ENCODE assay signal across 36 cellular contexts in genomic region chr4:151103758-151104157, GRCh38. TPM values are rescaled to one million over a fixed set of nuclear protein-coding genes. Genes with fewer than 3 reads are reported as not detected.
A peak's percentile ranks its signal among the peaks of the same experiment; 100 is the strongest.
DNase-seq lines count a peak whose midpoint lies in the region; ATAC-seq, FAIRE-seq and TF ChIP-seq lines count a peak whose summit lies in the region.
"Had no signal": no experiment of that assay in that cellular context is flagged by ENCODE, and none has a peak within 500 bp of the region (broad histone marks: within the 10 kb centered on the region; RNA-seq: fewer than 3 reads in every experiment).

No MANE protein-coding gene starts in this region.

- H3K79me1 ChIP-seq in H1 (ENCODE audit: low read depth, low read length), result no peaks in the 10 kb centered on the region

- H3F3A ChIP-seq in PC-9 (ENCODE audit: insufficient read depth, low read depth), result peaks cover 77% of the 10 kb centered on the region

- H3K79me2 ChIP-seq in PC-9 (ENCODE audit: low read depth) (peaks cover 44% of the 10 kb centered on the region), H1 (ENCODE audit: control insufficient read depth in 1 of 2, insufficient read depth in 2 of 2, low read length in 2 of 2) (peaks cover 15 to 36% of the 10 kb centered on the region in 2 experiments)

- peaks cover 6% of the 10 kb centered on the region for H3K23me2 ChIP-seq in H1 (ENCODE audit: low read depth, low read length)

- H3K27ac ChIP-seq in CD4-positive, alpha-beta memory T cell (ENCODE audit: low read depth, low read length), result peak overlapping the region; percentile 9
- H3K27ac ChIP-seq in PC-9 (0 out of 2 replicates have a peak overlapping the region, but pooled peaks have one; percentile 19), H1 (ENCODE audit: low read depth, low read length) (no peak overlapping the region)
- H3K27ac ChIP-seq: KMS-11, lower lobe of right lung, neural progenitor cell, parathyroid adenoma, right atrium auricular region, spleen, suprapubic skin, upper lobe of right lung had no signal

- no peak for FAIRE-seq in H1 (lab: Jason Lieb, UNC)
- FAIRE-seq: G401.6, GM19239, HTR-8/SVneo had no signal

- DNase-seq in activated T-cell treated with anti-CD3 and anti-CD28 coated beads, Interleukin-2, amount 50 U/mL, for 24 hours, result no peak
- no peak for DNase-seq in activated T-cell treated with anti-CD3 and anti-CD28 coated beads for 4 hours
- DNase-seq in CD4-positive, alpha-beta memory T cell, result no peak
- no peak for DNase-seq in PC-9
- no peak for DNase-seq in H1 (ENCODE audit: low read depth in 1 of 2, low spot score in 2 of 2)
- DNase-seq in NCI-H526 (lab: John Stamatoyannopoulos, UW), result no peak
- DNase-seq in stimulated activated CD4-positive, alpha-beta T cell treated with anti-CD3 and anti-CD28 coated beads, Interleukin-1b, Interleukin-23, amount 100 ng/mL, for 48 hours, result no peak
- DNase-seq: activated CD4-positive, alpha-beta T cell treated with anti-CD3 and anti-CD28 coated beads, Interleukin-2, amount 50 U/mL, for 1 hour; activated naive CD8-positive, alpha-beta T cell treated with anti-CD3 and anti-CD28 coated beads, Interleukin-2, amount 10 ng/mL, durations not matched to agents 7 days and 5 days; central memory CD4-positive, alpha-beta T cell; DMS53; foreskin fibroblast; HCEC 1CT; head of caudate nucleus; kidney glomerular epithelial cell; lower lobe of right lung; NCI-H1436; NCI-H446 treated with DMSO at 0.1 percent for 48 hours; OCI-M1; spleen; stimulated activated CD4-positive, alpha-beta T cell treated with anti-CD3 and anti-CD28 coated beads, Interleukin-2, amount 100 ng/mL, for 48 hours; upper lobe of right lung had no signal

- H3K27me3 Mint-ChIP-seq in activated T-cell treated with anti-CD3 and anti-CD28 coated beads, Interleukin-2, amount 50 U/mL, for 24 hours, result no peaks in the 10 kb centered on the region
- H3K27me3 Mint-ChIP-seq in CD4-positive, alpha-beta memory T cell, result no peaks in the 10 kb centered on the region
- H3K27me3 Mint-ChIP-seq: activated naive CD8-positive, alpha-beta T cell treated with anti-CD3 and anti-CD28 coated beads, Interleukin-2, amount 10 ng/mL, durations not matched to agents 7 days and 5 days; B cell; dendritic cell treated with granulocyte-macrophage colony-stimulating factor and Interleukin-4, amounts not matched to agents 40 ng/mL and 50 ng/mL, for 4 days had no signal

- no peak overlapping the region for H2BK120ac ChIP-seq in H1 (replicated peaks; ENCODE audit: low read depth, low read length)

- intact Hi-C loops in CD4-positive, alpha-beta memory T cell (cut with micrococcal nuclease), result no loop called here
- intact Hi-C loops in PC-9 (cut with micrococcal nuclease; ENCODE audit: unreplicated experiment), result no loop called here

- H3K9ac ChIP-seq in H1 (replicated peaks in 1 of 4; ENCODE audit: extremely low read depth in 1 of 4, low read depth in 3 of 4, low read length in 3 of 4), result no peak overlapping the region
- H3K9ac ChIP-seq: KMS-11, neural progenitor cell, parathyroid adenoma had no signal

- H2AK5ac ChIP-seq in H1 (ENCODE audit: low read depth, low read length), result no peak overlapping the region

- H3K4me2 ChIP-seq in PC-9 (no peak overlapping the region), H1 (ENCODE audit: insufficient read depth in 1 of 2, low read depth in 2 of 2, low read length in 2 of 2) (no peak overlapping the region)
- H3K4me2 ChIP-seq: KMS-11, neural progenitor cell had no signal

- no peak for TF ChIP-seq EP300 in H1 (IDR thresholded peaks at IDR 0.05; ENCODE audit: borderline replicate concordance in 1 of 2, low read depth in 2 of 2, low read length in 2 of 2)

- H3K4ac ChIP-seq in H1 (replicated peaks; ENCODE audit: insufficient read length, low read depth, low read length), result no peak overlapping the region

- WGBS in H1 (ENCODE audit: extremely low coverage in 1 of 2, insufficient coverage in 1 of 2, insufficient read length in 1 of 2, insufficient replicate concordance in 2 of 2, low coverage in 1 of 2, low lambda C conversion rate in 2 of 2, missing lambda C conversion rate in 1 of 2), 2 experiments, result 91% methylated on average over 2 of the region's 2 CpGs; no CpG with 5 or more reads in 1 of the 2 experiments

- no peak overlapping the region for H2BK15ac ChIP-seq in H1 (ENCODE audit: low read length)

- CTCF ChIA-PET in CD4-positive, alpha-beta memory T cell (lab: Charles Lee; ENCODE audit: partially characterized antibody), result no interaction called here
- CTCF ChIA-PET in PC-9 (lab: Charles Lee), result no interaction called here
- CTCF ChIA-PET in H1 (lab: Charles Lee; ENCODE audit: partially characterized antibody), result interaction anchor here (1.3 kb wide), 1 partner anchor 173 kb away, joined by 3 read pairs; no protein-coding TSS in a partner anchor

- peak overlapping the region; percentile 99 for H3K4me3 Mint-ChIP-seq in activated T-cell treated with anti-CD3 and anti-CD28 coated beads, Interleukin-2, amount 50 U/mL, for 24 hours
- no peak overlapping the region for H3K4me3 Mint-ChIP-seq in CD4-positive, alpha-beta memory T cell
- H3K4me3 Mint-ChIP-seq: activated naive CD8-positive, alpha-beta T cell treated with anti-CD3 and anti-CD28 coated beads, Interleukin-2, amount 10 ng/mL, durations not matched to agents 7 days and 5 days; B cell; dendritic cell treated with granulocyte-macrophage colony-stimulating factor and Interleukin-4, amounts not matched to agents 40 ng/mL and 50 ng/mL, for 4 days; endodermal cell; neural progenitor cell had no signal

- POLR2A ChIA-PET in CD4-positive, alpha-beta memory T cell (lab: Charles Lee; ENCODE audit: partially characterized antibody), result interaction anchor here (1.9 kb wide), 1 partner anchor 89 kb away, joined by 5 read pairs; the partner anchor contains the start of gene LRBA
- POLR2A ChIA-PET in PC-9 (lab: Charles Lee; ENCODE audit: unreplicated experiment) (interaction anchor here (0.6 kb wide), 1 partner anchor 509 kb away, joined by 3 read pairs; no protein-coding TSS in a partner anchor), H1 (lab: Charles Lee; ENCODE audit: partially characterized antibody) (interaction anchor here (9.1 kb wide), 1 partner anchor 11 kb away, joined by 145 read pairs; no protein-coding TSS in a partner anchor)

- no peaks in the 10 kb centered on the region for H3K9me2 ChIP-seq in PC-9 (ENCODE audit: insufficient read depth)

- peaks cover 45% of the 10 kb centered on the region for H3K4me1 Mint-ChIP-seq in activated T-cell treated with anti-CD3 and anti-CD28 coated beads, Interleukin-2, amount 50 U/mL, for 24 hours (ENCODE audit: low read depth)
- peaks cover 21 to 42% (median 29%) of the 10 kb centered on the region in 4 donors for H3K4me1 Mint-ChIP-seq in CD4-positive, alpha-beta memory T cell

- no peak overlapping the region for H3K23ac ChIP-seq in H1 (ENCODE audit: insufficient read length)

- no peak overlapping the region for H4K91ac ChIP-seq in H1 (replicated peaks; ENCODE audit: insufficient read length, low read length)

- H2BK12ac ChIP-seq in H1 (ENCODE audit: low read depth, low read length), result no peak overlapping the region

- H3K36me3 ChIP-seq in CD4-positive, alpha-beta memory T cell (ENCODE audit: insufficient read depth, low read length), result peaks cover 61% of the 10 kb centered on the region
- H3K36me3 ChIP-seq in PC-9 (ENCODE audit: low read depth) (peaks cover 36% of the 10 kb centered on the region), H1 (ENCODE audit: control insufficient read depth in 2 of 4, insufficient read depth in 4 of 4, low read length in 3 of 4) (peaks cover 33 to 83% (median 68%) of the 10 kb centered on the region in 4 experiments)

- no peak overlapping the region for H3K4me3 ChIP-seq in CD4-positive, alpha-beta memory T cell (ENCODE audit: low read length in 2 of 2)
- H3K4me3 ChIP-seq in PC-9 (no peak overlapping the region), H1 (ENCODE audit: extremely low read depth in 1 of 4, insufficient read depth in 2 of 4, low read depth in 3 of 4, low read length in 4 of 4) (no peak overlapping the region)
- H3K4me3 ChIP-seq: lower lobe of right lung, neural progenitor cell, right atrium auricular region, spleen, suprapubic skin, upper lobe of right lung had no signal

- H3K14ac ChIP-seq in H1 (ENCODE audit: insufficient read length), result no peak overlapping the region

- H4K5ac ChIP-seq in H1 (ENCODE audit: insufficient read length, low read depth, low read length), result no peak overlapping the region

- no peak overlapping the region for H2BK5ac ChIP-seq in H1 (ENCODE audit: low read depth, low read length)

- no peak overlapping the region for H2BK20ac ChIP-seq in H1 (ENCODE audit: low read length)

- TF ChIP-seq RAD21 in H1 (IDR thresholded peaks at IDR 0.05 in 1 of 2, conservative IDR thresholded peaks at IDR 0.05 in 1 of 2; ENCODE audit: low read depth in 2 of 2, low read length in 2 of 2), result no peak

- no peak overlapping the region for H3K18ac ChIP-seq in H1 (ENCODE audit: extremely low read depth, low read length)

- no TSS peak for BruUV-seq in PC-9 (replicated peaks; lab: Mats Ljungman, UMichigan)

- H4K20me1 ChIP-seq in PC-9 (ENCODE audit: insufficient read depth), result peaks cover 55% of the 10 kb centered on the region
- H4K20me1 ChIP-seq in H1 (replicated peaks in 1 of 2; ENCODE audit: control insufficient read depth in 1 of 2, insufficient read depth in 2 of 2, low read length in 2 of 2), result peaks cover 12 to 19% of the 10 kb centered on the region in 2 experiments

- H3K36me3 Mint-ChIP-seq in activated T-cell treated with anti-CD3 and anti-CD28 coated beads, Interleukin-2, amount 50 U/mL, for 24 hours (ENCODE audit: low read depth), result peaks cover 92% of the 10 kb centered on the region
- H3K36me3 Mint-ChIP-seq in CD4-positive, alpha-beta memory T cell, result peaks cover 49 to 78% of the 10 kb centered on the region in 2 donors

- H3K27me3 ChIP-seq in CD4-positive, alpha-beta memory T cell (ENCODE audit: insufficient read depth, low read length), result no peaks in the 10 kb centered on the region
- H3K27me3 ChIP-seq in PC-9 (ENCODE audit: insufficient read depth, low read depth), result no peaks in the 10 kb centered on the region
- H3K27me3 ChIP-seq in H1 (replicated peaks in 1 of 4; ENCODE audit: control insufficient read depth in 3 of 4, extremely low read depth in 1 of 4, insufficient read depth in 3 of 4, low read length in 3 of 4), result no peaks in the 10 kb centered on the region
- H3K27me3 ChIP-seq: neural progenitor cell, right atrium auricular region, spleen, suprapubic skin, upper lobe of right lung had no signal

- peaks cover 25% of the 10 kb centered on the region for H3K4me1 ChIP-seq in CD4-positive, alpha-beta memory T cell (ENCODE audit: insufficient read depth, low read length)
- peaks cover 9% of the 10 kb centered on the region; the same call in 1 of the 2 replicates for H3K4me1 ChIP-seq in PC-9 (replicated peaks; ENCODE audit: insufficient read depth)
- H3K4me1 ChIP-seq in H1 (replicated peaks in 1 of 4; ENCODE audit: control insufficient read depth in 3 of 4, insufficient read depth in 4 of 4, low read length in 3 of 4), result peaks cover 0 to 1% (median 0%) of the 10 kb centered on the region in 4 experiments; a peak in 1 of 7 replicates
- H3K4me1 ChIP-seq: parathyroid adenoma had no signal

- H2AFZ ChIP-seq in PC-9 (no peak overlapping the region), H1 (ENCODE audit: low read length) (no peak overlapping the region)
- H2AFZ ChIP-seq: neural progenitor cell, parathyroid adenoma had no signal

- no peaks in the 10 kb centered on the region for H3K9me3 Mint-ChIP-seq in activated T-cell treated with anti-CD3 and anti-CD28 coated beads, Interleukin-2, amount 50 U/mL, for 24 hours
- H3K9me3 Mint-ChIP-seq in CD4-positive, alpha-beta memory T cell, result peaks cover 0 to 2% (median 0%) of the 10 kb centered on the region in 8 donors
- H3K9me3 Mint-ChIP-seq: activated naive CD8-positive, alpha-beta T cell treated with anti-CD3 and anti-CD28 coated beads, Interleukin-2, amount 10 ng/mL, durations not matched to agents 7 days and 5 days; dendritic cell treated with granulocyte-macrophage colony-stimulating factor and Interleukin-4, amounts not matched to agents 40 ng/mL and 50 ng/mL, for 4 days; endodermal cell had no signal

- no peak for TF ChIP-seq CTCF in PC-9 (conservative IDR thresholded peaks at IDR 0.05)
- TF ChIP-seq CTCF in H1 (IDR thresholded peaks at IDR 0.05; ENCODE audit: control extremely low read depth in 1 of 3, insufficient read depth in 1 of 3, low read depth in 1 of 3, low read length in 3 of 3), result no peak

- 0 out of 3 replicates have a peak, but pooled peaks of 1 of the 2 experiments have one; percentile 35 for TF ChIP-seq POLR2A in H1 (IDR thresholded peaks at IDR 0.05; ENCODE audit: control extremely low read depth in 1 of 2, low read depth in 2 of 2, low read length in 2 of 2)

- no peak overlapping the region for H4K8ac ChIP-seq in H1 (ENCODE audit: extremely low read depth, insufficient read depth, low read length)

- ATAC-seq in GM21529 (IDR thresholded peaks at IDR 0.05; ENCODE audit: unreplicated experiment), result no peak
- ATAC-seq: esophagus mucosa, lower lobe of right lung, SK-N-SH treated with all-trans-retinoic acid at 6 μM for 48 hours, upper lobe of right lung had no signal

- H3K9me3 ChIP-seq in CD4-positive, alpha-beta memory T cell (ENCODE audit: control insufficient read depth in 1 of 2, low read length in 2 of 2), result no peaks in the 10 kb centered on the region
- H3K9me3 ChIP-seq in PC-9 (ENCODE audit: insufficient read depth, low read depth) (no peaks in the 10 kb centered on the region), H1 (ENCODE audit: insufficient read depth in 2 of 2, low read depth in 1 of 2, low read length in 1 of 2) (no peaks in the 10 kb centered on the region)
- H3K9me3 ChIP-seq: lower lobe of right lung, right atrium auricular region, spleen, suprapubic skin, upper lobe of right lung had no signal

- peak overlapping the region; percentile 100 for H3K27ac Mint-ChIP-seq in activated T-cell treated with anti-CD3 and anti-CD28 coated beads, Interleukin-2, amount 50 U/mL, for 24 hours
- peak overlapping the region in 2 of 7 donors; percentile 42 to 99 for H3K27ac Mint-ChIP-seq in CD4-positive, alpha-beta memory T cell
- H3K27ac Mint-ChIP-seq: activated naive CD8-positive, alpha-beta T cell treated with anti-CD3 and anti-CD28 coated beads, Interleukin-2, amount 10 ng/mL, durations not matched to agents 7 days and 5 days; B cell; dendritic cell treated with granulocyte-macrophage colony-stimulating factor and Interleukin-4, amounts not matched to agents 40 ng/mL and 50 ng/mL, for 4 days; endodermal cell; neural progenitor cell had no signal

- H3K56ac ChIP-seq in H1 (replicated peaks; ENCODE audit: insufficient read length, low read depth, low read length), result no peak overlapping the region

RNA-seq across cellular contexts. Expression of gene RPS3A, which starts 4.3 kb away (rescaled TPM):
- 1,000 to 10,000 TPM; 4,011 to 4,334 TPM for total RNA-seq in CD4-positive, alpha-beta memory T cell
- 1,000 to 10,000 TPM; 3,349 to 4,165 TPM for polyA plus RNA-seq in CD4-positive, alpha-beta memory T cell
- total RNA-seq in PC-9 (2021), result 1,663 and 2,345 TPM in 2 replicates
- total RNA-seq in H1 (2021; fragmentation: NEBNext Ultra II Directional; extraction: Animal tissue kit (Norgen Biotek cat#: 25700)), result 2,726 and 2,822 TPM in 2 replicates
- 1,045 and 2,162 TPM in 2 replicates for polyA plus RNA-seq in H1 (2011; rRNA removed)
- polyA plus RNA-seq in H1 (2011; cell fraction: cytosol; rRNA removed), result 3,009 TPM
- polyA plus RNA-seq in H1 (2011; cell fraction: nucleus; rRNA removed), result 715 TPM
- polyA plus RNA-seq in H1 (2012, experiment 1 of 2), result 2,130 to 2,833 TPM (median 2,413 TPM) in 4 replicates
- polyA plus RNA-seq in H1 (2012, experiment 2 of 2), result 1,665 TPM
- 4,908 TPM for polyA plus RNA-seq in H1 (2013, experiment 1 of 2)
- 4,894 TPM for polyA plus RNA-seq in H1 (2013, experiment 2 of 2)
- 503 and 871 TPM in 2 replicates for polyA minus RNA-seq in H1 (2011; rRNA and poly(A)+ RNA removed)
- 605 TPM for polyA minus RNA-seq in H1 (2011; cell fraction: cytosol; rRNA and poly(A)+ RNA removed)
- 391 TPM for polyA minus RNA-seq in H1 (2011; cell fraction: nucleus; rRNA and poly(A)+ RNA removed)
